ENCODE assay signal across 1 cellular context in genomic region chr12:95198914-95199313, GRCh38.
TF ChIP-seq lines count a peak whose summit lies in the region.

No MANE protein-coding gene starts in this region.

TF ChIP-seq in H1, 55 proteins besides CTCF, POLR2A, EP300 and RAD21 (continued from another document):
- no peak for TF ChIP-seq ASH2L (IDR thresholded peaks at IDR 0.05; ENCODE audit: low read length)
- TF ChIP-seq GABPA (IDR thresholded peaks at IDR 0.05; ENCODE audit: borderline replicate concordance, insufficient read depth, low read length) = no peak
- no peak for TF ChIP-seq CHD1 (IDR thresholded peaks at IDR 0.05; ENCODE audit: low read depth, low read length)
- no peak for TF ChIP-seq SIRT6 (IDR thresholded peaks at IDR 0.05; ENCODE audit: low read length)
- TF ChIP-seq NRF1 (IDR thresholded peaks at IDR 0.05; ENCODE audit: low read depth, low read length) = no peak
- TF ChIP-seq CEBPB (IDR thresholded peaks at IDR 0.05; ENCODE audit: low read depth, low read length) = no peak
- TF ChIP-seq TAF1 (IDR thresholded peaks at IDR 0.05; ENCODE audit: low read depth, low read length) = no peak
- TF ChIP-seq, protein P1, sequence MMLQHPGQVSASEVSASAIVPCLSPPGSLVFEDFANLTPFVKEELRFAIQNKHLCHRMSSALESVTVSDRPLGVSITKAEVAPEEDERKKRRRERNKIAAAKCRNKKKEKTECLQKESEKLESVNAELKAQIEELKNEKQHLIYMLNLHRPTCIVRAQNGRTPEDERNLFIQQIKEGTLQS (IDR thresholded peaks at IDR 0.05; ENCODE audit: insufficient read depth, low read depth, low read length) = no peak
